ENCODE assay signal across 20 cellular contexts in genomic region chr21:26137379-26138060, GRCh38. TPM values are rescaled to one million over a fixed set of nuclear protein-coding genes. Genes with fewer than 3 reads are reported as not detected.
DNase-seq lines count a peak whose midpoint lies in the region; ATAC-seq and TF ChIP-seq lines count a peak whose summit lies in the region.
"Had no signal": no experiment of that assay in that cellular context is flagged by ENCODE, and none has a peak within 500 bp of the region (broad histone marks: within the 10 kb centered on the region; RNA-seq: fewer than 3 reads in every experiment).

No MANE protein-coding gene starts in this region.

- peak; percentile 51 for ATAC-seq in HG03432 (IDR thresholded peaks at IDR 0.05; ENCODE audit: unreplicated experiment)
- ATAC-seq in effector memory CD8-positive, alpha-beta T cell (replicated peaks) = no peak
- ATAC-seq in GM18517 (IDR thresholded peaks at IDR 0.05; ENCODE audit: unreplicated experiment) = no peak
- ATAC-seq: left cardiac atrium had no signal

- peak; percentile 65 for DNase-seq in GM12865 (ENCODE audit: low read depth)
- peak; percentile 45 for DNase-seq in amniotic epithelial cell (ENCODE audit: low read depth)
- DNase-seq in myocyte (ENCODE audit: low read depth) = peak; percentile 68
- DNase-seq in NCI-H345 treated with DMSO at 0.1 percent for 48 hours (lab: John Stamatoyannopoulos, UW; ENCODE audit: unreplicated experiment) = no peak
- no peak for DNase-seq in effector memory CD8-positive, alpha-beta T cell
- no peak for DNase-seq in COLO829 (ENCODE audit: low spot score)
- DNase-seq: activated CD4-positive, CD25-positive, alpha-beta regulatory T cell treated with anti-CD3 and anti-CD28 coated beads, Interleukin-2, amount 50 U/mL, for 72 hours; activated naive CD4-positive, alpha-beta T cell treated with Interleukin-2 at 50 U/mL for 16 hours; dorsolateral prefrontal cortex; H7; left cardiac atrium; NCI-H1092; NCI-H2171 treated with DMSO at 0.1 percent for 48 hours; Right ventricle myocardium superior; spleen had no signal

- H3K4me1 Mint-ChIP-seq in effector memory CD8-positive, alpha-beta T cell (ENCODE audit: low read depth in 2 of 2) = no peaks in the 10 kb centered on the region

- H3K36me3 Mint-ChIP-seq in effector memory CD8-positive, alpha-beta T cell (ENCODE audit: insufficient read depth) = peaks cover 3% of the 10 kb centered on the region

- peaks cover 0 to 2% of the 10 kb centered on the region in 2 donors for H3K9me3 Mint-ChIP-seq in effector memory CD8-positive, alpha-beta T cell
- H3K9me3 Mint-ChIP-seq: stimulated activated naive CD8-positive, alpha-beta T cell treated with anti-CD3 and anti-CD28 coated beads, Interleukin-15, Interleukin-2, amounts not matched to agents 100 ng/mL and 50 ng/mL, for 24 hours had no signal

- no peaks in the 10 kb centered on the region for H3K27me3 Mint-ChIP-seq in effector memory CD8-positive, alpha-beta T cell
- H3K27me3 Mint-ChIP-seq: brain; IgD-negative memory B cell; stimulated activated naive CD8-positive, alpha-beta T cell treated with anti-CD3 and anti-CD28 coated beads, Interleukin-15, Interleukin-2, amounts not matched to agents 100 ng/mL and 50 ng/mL, for 24 hours had no signal

- H3K27ac Mint-ChIP-seq in effector memory CD8-positive, alpha-beta T cell = no peak overlapping the region

- TF ChIP-seq CTCF in GM12865 (IDR thresholded peaks at IDR 0.05; ENCODE audit: insufficient read depth, low read depth, low read length, missing control alignments) = no peak

- H3K4me3 ChIP-seq in GM12865 (ENCODE audit: low read depth, low read length) = no peak overlapping the region; the same call in 1 of the 2 replicates
- H3K4me3 ChIP-seq: dorsolateral prefrontal cortex, spleen had no signal

- H3K4me3 Mint-ChIP-seq in effector memory CD8-positive, alpha-beta T cell = no peak overlapping the region
- H3K4me3 Mint-ChIP-seq: brain; stimulated activated naive CD8-positive, alpha-beta T cell treated with anti-CD3 and anti-CD28 coated beads, Interleukin-15, Interleukin-2, amounts not matched to agents 100 ng/mL and 50 ng/mL, for 24 hours had no signal

RNA-seq across cellular contexts. Expression of gene APP, which starts 33.0 kb away (rescaled TPM):
- total RNA-seq in myocyte = 568 and 576 TPM in 2 replicates
- 996 TPM for polyA plus RNA-seq in myocyte (2012)

Comparison
In these comparisons a context has a peak if more than half of its experiments do, and no peak if none do; other contexts are left out.
1. DNase-seq: peak in GM12865 (single experiment), amniotic epithelial cell (single experiment) and myocyte (single experiment); none in NCI-H345 treated with DMSO at 0.1 percent for 48 hours (single experiment), effector memory CD8-positive, alpha-beta T cell (0 of 3) and COLO829 (single experiment).